1 cellular context compared by ENCODE assay signal in genomic region chr12:58915634-58916033, GRCh38.
TF ChIP-seq lines count a peak whose summit lies in the region.

No MANE protein-coding gene starts in this region.

TF ChIP-seq in HEK293, 187 proteins besides CTCF, POLR2A, EP300 and RAD21 (continued from another document and continues in another):
- TF ChIP-seq ATF2 (tag by site-specific recombination; IDR thresholded peaks at IDR 0.05; ENCODE audit: low read depth) (no peak), ZNF138 (tag by site-specific recombination; IDR thresholded peaks at IDR 0.05; ENCODE audit: borderline replicate concordance) (no peak), ZNF513 (tag by site-specific recombination; IDR thresholded peaks at IDR 0.05) (no peak), ZNF112 (tag by site-specific recombination; IDR thresholded peaks at IDR 0.05) (no peak), ZNF645 (tag by site-specific recombination; IDR thresholded peaks at IDR 0.05) (no peak), ZNF366 (tag by site-specific recombination; conservative IDR thresholded peaks at IDR 0.05) (no peak), ZNF18 (tag by site-specific recombination; IDR thresholded peaks at IDR 0.05) (no peak), ZSCAN5A (tag by site-specific recombination; IDR thresholded peaks at IDR 0.05) (no peak), ZBTB17 (tag by site-specific recombination; IDR thresholded peaks at IDR 0.05) (0 out of 2 replicates have a peak, but pooled peaks have one; percentile 21), KLF9 (tag by site-specific recombination; IDR thresholded peaks at IDR 0.05; ENCODE audit: low read depth) (no peak), PRDM2 (tag by site-specific recombination; IDR thresholded peaks at IDR 0.05; ENCODE audit: borderline replicate concordance) (no peak), ZSCAN18 (tag by site-specific recombination; IDR thresholded peaks at IDR 0.05) (no peak), ZNF174 (tag by site-specific recombination; IDR thresholded peaks at IDR 0.05) (no peak), ZNF785 (tag by site-specific recombination; IDR thresholded peaks at IDR 0.05) (no peak), ZNF239 (tag by site-specific recombination; IDR thresholded peaks at IDR 0.05) (no peak), ZNF433 (tag by site-specific recombination; IDR thresholded peaks at IDR 0.05; ENCODE audit: low read depth) (no peak), ZNF664 (tag by site-specific recombination; IDR thresholded peaks at IDR 0.05) (no peak), ZSCAN23 (tag by site-specific recombination; IDR thresholded peaks at IDR 0.05) (no peak), ZNF518A (tag by site-specific recombination; conservative IDR thresholded peaks at IDR 0.05; ENCODE audit: low read depth) (no peak), REPIN1 (tag by site-specific recombination; IDR thresholded peaks at IDR 0.05; ENCODE audit: low read depth) (no peak), ZNF416 (tag by site-specific recombination; IDR thresholded peaks at IDR 0.05) (no peak), ZIC2 (tag by site-specific recombination; IDR thresholded peaks at IDR 0.05) (peak; percentile 23; the same call in 1 of the 2 replicates), ZNF223 (tag by site-specific recombination; IDR thresholded peaks at IDR 0.05) (no peak), ZNF211 (tag by site-specific recombination; IDR thresholded peaks at IDR 0.05; ENCODE audit: low read depth) (no peak), ZNF792 (tag by site-specific recombination; IDR thresholded peaks at IDR 0.05) (no peak), ZNF776 (tag by site-specific recombination; IDR thresholded peaks at IDR 0.05; ENCODE audit: borderline replicate concordance) (no peak), ZBTB8A (tag by site-specific recombination; IDR thresholded peaks at IDR 0.05) (no peak), BCL6B (tag by site-specific recombination; IDR thresholded peaks at IDR 0.05) (no peak), ZNF747 (tag by site-specific recombination; IDR thresholded peaks at IDR 0.05) (no peak), ZNF221 (tag by site-specific recombination; IDR thresholded peaks at IDR 0.05; ENCODE audit: borderline replicate concordance) (no peak), ZSCAN4 (tag by site-specific recombination; IDR thresholded peaks at IDR 0.05) (no peak), HOXA7 (CRISPR knock-in tag; IDR thresholded peaks at IDR 0.05; ENCODE audit: borderline replicate concordance) (no peak), ZNF19 (tag by site-specific recombination; IDR thresholded peaks at IDR 0.05; ENCODE audit: low read depth) (no peak), ZNF514 (tag by site-specific recombination; IDR thresholded peaks at IDR 0.05) (no peak)
